ENCODE assay signal across 22 cellular contexts in the genomic region with DNA sequence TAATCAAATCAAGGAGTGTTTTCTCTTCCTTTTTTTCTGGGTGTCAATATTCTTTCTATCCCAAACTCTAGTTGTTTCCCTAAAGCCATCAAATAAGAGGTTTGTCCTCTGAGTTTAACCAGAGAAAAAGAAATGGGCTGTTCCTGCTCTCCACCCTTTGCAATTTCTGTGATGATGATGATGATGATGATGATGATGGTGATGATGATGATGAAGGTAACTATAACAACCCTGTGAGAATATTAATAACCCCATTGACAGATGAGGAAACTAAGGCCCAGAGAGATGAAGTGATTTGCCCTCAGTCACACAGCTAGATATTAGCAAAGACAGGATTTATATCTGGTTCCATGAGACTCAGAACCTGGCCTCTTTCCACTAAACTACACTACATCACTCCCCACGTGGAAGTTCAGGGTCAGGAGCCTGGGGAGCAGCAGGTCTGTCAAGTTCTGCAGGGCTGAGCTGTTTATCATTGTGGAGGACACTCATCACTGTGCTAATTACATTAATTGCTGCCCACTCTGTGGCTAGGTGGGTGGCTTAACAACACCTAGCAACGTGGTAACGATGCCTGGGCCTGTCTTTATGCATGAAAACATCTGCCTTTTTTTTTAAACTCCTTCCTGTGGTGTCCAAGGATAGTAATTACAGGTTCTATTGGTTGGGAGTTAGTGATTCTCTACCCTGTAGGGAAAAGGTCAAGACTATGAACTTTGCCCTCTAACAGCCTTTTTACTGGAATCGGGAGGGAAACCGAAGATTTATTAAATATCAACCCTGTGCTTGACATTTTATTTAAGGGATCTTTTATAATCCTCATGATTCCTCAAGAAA. TPM values are rescaled to one million over a fixed set of nuclear protein-coding genes. Genes with fewer than 3 reads are reported as not detected.
DNase-seq lines count a peak whose midpoint lies in the region; ATAC-seq, FAIRE-seq and TF ChIP-seq lines count a peak whose summit lies in the region.
"Had no signal": no experiment of that assay in that cellular context is flagged by ENCODE, and none has a peak within 500 bp of the region (broad histone marks: within the 10 kb centered on the region; RNA-seq: fewer than 3 reads in every experiment).

No MANE protein-coding gene starts in this region.

- H3K27ac Mint-ChIP-seq in memory B cell, result peak overlapping the region; percentile 54
- H3K27ac Mint-ChIP-seq: activated naive CD4-positive, alpha-beta T cell treated with anti-CD3 and anti-CD28 coated beads, Interleukin-2, amount 10 ng/mL, durations not matched to agents 7 days and 5 days; activated T-cell treated with anti-CD3 and anti-CD28 coated beads, Interleukin-2, amount 50 U/mL, for 24 hours; CD8-positive, alpha-beta T cell; nephron had no signal

- TF ChIP-seq POLR2A in adrenal gland (IDR thresholded peaks at IDR 0.05), result no peak

- no peak for ATAC-seq in memory B cell (ENCODE audit: low read depth)
- ATAC-seq: CD8-positive, alpha-beta T cell; gastrocnemius medialis; stimulated activated naive CD8-positive, alpha-beta T cell treated with anti-CD3 and anti-CD28 coated beads, Interleukin-15, Interleukin-2, amounts not matched to agents 100 U/mL and 50 U/mL, for 24 hours had no signal

- peaks cover 4 to 9% of the 10 kb centered on the region in 2 donors for H3K4me1 ChIP-seq in adrenal gland (replicated peaks in 1 of 2)
- H3K4me1 ChIP-seq: esophagus muscularis mucosa had no signal

- H3K36me3 ChIP-seq in adrenal gland (replicated peaks in 1 of 2), result no peaks in the 10 kb centered on the region
- H3K36me3 ChIP-seq: esophagus muscularis mucosa, gastrocnemius medialis, transverse colon had no signal

- peak overlapping the region in 1 of 5 donors; percentile 18 for H3K27ac ChIP-seq in adrenal gland
- H3K27ac ChIP-seq: esophagus muscularis mucosa, gastrocnemius medialis had no signal

- no peaks in the 10 kb centered on the region for H3K27me3 Mint-ChIP-seq in memory B cell
- H3K27me3 Mint-ChIP-seq: activated T-cell treated with anti-CD3 and anti-CD28 coated beads, Interleukin-2, amount 50 U/mL, for 24 hours; central memory CD8-positive, alpha-beta T cell had no signal

- no peak for DNase-seq in GM19239 (ENCODE audit: insufficient read length, low spot score)
- DNase-seq in NCI-H1417 (lab: John Stamatoyannopoulos, UW), result peak in 2 of 3 experiments; percentile 87 to 98
- DNase-seq in adrenal gland, result peak; percentile 48 to 77 (median 71)
- no peak for DNase-seq in memory B cell (ENCODE audit: low spot score in 2 of 2)
- DNase-seq in RCC 7860 (ENCODE audit: low spot score), result no peak
- no peak for DNase-seq in cortex of kidney (lab: John Stamatoyannopoulos, UW)
- no peak for DNase-seq in activated naive CD4-positive, alpha-beta T cell treated with Interleukin-2 at 50 U/mL for 16 hours
- DNase-seq: activated naive CD4-positive, alpha-beta T cell treated with anti-CD3 and anti-CD28 coated beads, Interleukin-2, amount 10 ng/mL, durations not matched to agents 7 days and 5 days; activated T-cell treated with anti-CD3 and anti-CD28 coated beads, Interleukin-2, amount 50 U/mL, for 24 hours; anterior cingulate cortex; CD8-positive, alpha-beta T cell; gastrocnemius medialis; HCEC 1CT; Kasumi-1; kidney; NCI-H1092 treated with DMSO at 0.1 percent for 48 hours; NCI-H345; stimulated activated naive CD8-positive, alpha-beta T cell treated with anti-CD3 and anti-CD28 coated beads, Interleukin-15, Interleukin-2, amounts not matched to agents 100 U/mL and 50 U/mL, for 24 hours; transverse colon had no signal

- no peaks in the 10 kb centered on the region for H3K27me3 ChIP-seq in adrenal gland
- H3K27me3 ChIP-seq: esophagus muscularis mucosa, gastrocnemius medialis, transverse colon had no signal

- H3K9me3 Mint-ChIP-seq in memory B cell, result no peaks in the 10 kb centered on the region
- H3K9me3 Mint-ChIP-seq: activated naive CD4-positive, alpha-beta T cell treated with anti-CD3 and anti-CD28 coated beads, Interleukin-2, amount 10 ng/mL, durations not matched to agents 7 days and 5 days; activated T-cell treated with anti-CD3 and anti-CD28 coated beads, Interleukin-2, amount 50 U/mL, for 24 hours; CD8-positive, alpha-beta T cell; central memory CD8-positive, alpha-beta T cell; nephron had no signal

- H3K4me3 Mint-ChIP-seq in memory B cell, result no peak overlapping the region
- H3K4me3 Mint-ChIP-seq: activated naive CD4-positive, alpha-beta T cell treated with anti-CD3 and anti-CD28 coated beads, Interleukin-2, amount 10 ng/mL, durations not matched to agents 7 days and 5 days; activated T-cell treated with anti-CD3 and anti-CD28 coated beads, Interleukin-2, amount 50 U/mL, for 24 hours; CD8-positive, alpha-beta T cell; central memory CD8-positive, alpha-beta T cell; nephron had no signal

- peaks cover 12% of the 10 kb centered on the region for H3K36me3 Mint-ChIP-seq in memory B cell
- H3K36me3 Mint-ChIP-seq: activated naive CD4-positive, alpha-beta T cell treated with anti-CD3 and anti-CD28 coated beads, Interleukin-2, amount 10 ng/mL, durations not matched to agents 7 days and 5 days had no signal

- H3K9me3 ChIP-seq in adrenal gland (replicated peaks in 1 of 3), result no peaks in the 10 kb centered on the region
- H3K9me3 ChIP-seq: esophagus muscularis mucosa, gastrocnemius medialis, transverse colon had no signal

- H3K4me3 ChIP-seq in adrenal gland, result no peak overlapping the region
- H3K4me3 ChIP-seq: esophagus muscularis mucosa, gastrocnemius medialis, transverse colon had no signal

- peaks cover 47% of the 10 kb centered on the region for H3K4me1 Mint-ChIP-seq in memory B cell

- WGBS in adrenal gland, 4 donors, result 36 to 47% (median 45%) methylated on average over 5 of the region's 5 CpGs

- no peak for TF ChIP-seq CTCF in adrenal gland (IDR thresholded peaks at IDR 0.05)

- intact Hi-C loops in adrenal gland (cut with DNase I), result no loop called here

- FAIRE-seq in GM19239 (lab: Jason Lieb, UNC) (peak; percentile 8), RCC 7860 (lab: Jason Lieb, UNC) (no peak)
- FAIRE-seq: kidney had no signal

RNA-seq across cellular contexts. Expression of gene JUN, which starts 19.0 kb away (rescaled TPM):
- total RNA-seq in adrenal gland, result 100 to 1,000 TPM in 1 of 8 donors, 10 to 100 TPM in 7; 37.8 to 250 (median 74.2) TPM
- 10 to 100 TPM; 35.9 to 54.9 (median 43.1) TPM for polyA plus RNA-seq in adrenal gland

Comparison
In these comparisons a context has a peak if more than half of its experiments do, and no peak if none do; other contexts are left out.
1. DNase-seq: peak in NCI-H1417 (2 of 3) and adrenal gland (7 of 7); none in GM19239 (single experiment), memory B cell (0 of 2), RCC 7860 (single experiment), cortex of kidney (single experiment) and activated naive CD4-positive, alpha-beta T cell treated with Interleukin-2 at 50 U/mL for 16 hours (single experiment).